Comparison of ENCODE assay signal across 19 cellular contexts in the genomic region with DNA sequence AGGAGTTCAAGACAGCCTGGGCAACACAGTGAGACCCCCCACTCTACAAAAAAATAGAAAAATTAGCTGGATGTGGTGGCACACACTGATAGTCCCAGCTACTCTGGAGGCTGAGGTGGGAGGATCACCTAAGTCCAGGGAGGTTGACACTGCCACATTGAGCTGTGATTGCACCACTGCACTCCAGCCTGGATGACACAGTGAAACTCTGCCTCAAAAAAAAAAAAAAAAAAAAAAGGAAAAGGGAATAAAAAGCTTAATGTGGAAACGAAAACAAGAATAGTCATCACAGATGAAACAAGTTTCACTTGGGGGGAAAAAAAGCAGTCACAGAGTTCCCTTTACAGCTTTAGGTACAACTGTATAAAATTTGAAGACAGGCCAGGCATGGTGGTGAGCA.
DNase-seq lines count a peak whose midpoint lies in the region; ATAC-seq and TF ChIP-seq lines count a peak whose summit lies in the region.
"Had no signal": no experiment of that assay in that cellular context is flagged by ENCODE, and none has a peak within 500 bp of the region (broad histone marks: within the 10 kb centered on the region; RNA-seq: fewer than 3 reads in every experiment).

No MANE protein-coding gene starts in this region.

- no peaks in the 10 kb centered on the region for H3K9me3 ChIP-seq in CD8-positive, alpha-beta T cell (ENCODE audit: low read length)
- no peaks in the 10 kb centered on the region for H3K9me3 ChIP-seq in spleen
- H3K9me3 ChIP-seq in aorta (ENCODE audit: control insufficient read depth, low read length), result no peaks in the 10 kb centered on the region
- H3K9me3 ChIP-seq: SJSA1, upper lobe of left lung had no signal

- no peak for TF ChIP-seq POLR2A in spleen (IDR thresholded peaks at IDR 0.05)

- H3K27me3 ChIP-seq in CD8-positive, alpha-beta T cell (ENCODE audit: insufficient read depth, low read length), result no peaks in the 10 kb centered on the region
- H3K27me3 ChIP-seq in spleen (replicated peaks in 1 of 7) (no peaks in the 10 kb centered on the region), aorta (ENCODE audit: control insufficient read depth in 1 of 2, insufficient read depth in 2 of 2, low read length in 1 of 2) (no peaks in the 10 kb centered on the region)
- H3K27me3 ChIP-seq: SJSA1, upper lobe of left lung had no signal

- TF ChIP-seq CTCF in CD8-positive, alpha-beta T cell (IDR thresholded peaks at IDR 0.05), result no peak
- TF ChIP-seq CTCF in spleen (IDR thresholded peaks at IDR 0.05 in 8 of 11, conservative IDR thresholded peaks at IDR 0.05 in 3 of 11), result no peak

- DNase-seq in activated CD4-positive, alpha-beta T cell treated with anti-CD3 and anti-CD28 coated beads for 36 hours, result peak; percentile 32
- DNase-seq in activated CD4-positive, alpha-beta T cell treated with anti-CD3 and anti-CD28 coated beads for 4 hours, result no peak
- DNase-seq in CD8-positive, alpha-beta T cell, result no peak
- no peak for DNase-seq in activated naive CD8-positive, alpha-beta T cell treated with anti-CD3 and anti-CD28 coated beads, Interleukin-2, amount 50 U/mL, for 24 hours
- no peak for DNase-seq in naive thymus-derived CD8-positive, alpha-beta T cell
- no peak for DNase-seq in NCI-H526 treated with DMSO at 0.1 percent for 48 hours (lab: John Stamatoyannopoulos, UW)
- DNase-seq in spleen, result no peak
- DNase-seq in aorta, result no peak
- DNase-seq: activated B cell treated with CpG ODN at 0.5 μM for 24 hours; activated gamma-delta T cell; DMS 273 treated with DMSO at 0.1 percent for 48 hours; HCEC 1CT; NCI-H146; NCI-H82; right cardiac atrium; stimulated activated naive CD4-positive, alpha-beta T cell; upper lobe of left lung had no signal

- no peak overlapping the region for H3K4me3 Mint-ChIP-seq in activated CD4-positive, alpha-beta T cell treated with anti-CD3 and anti-CD28 coated beads for 36 hours
- no peak overlapping the region for H3K4me3 Mint-ChIP-seq in CD8-positive, alpha-beta T cell
- H3K4me3 Mint-ChIP-seq in activated naive CD8-positive, alpha-beta T cell treated with anti-CD3 and anti-CD28 coated beads, Interleukin-2, amount 50 U/mL, for 24 hours, result peak overlapping the region; percentile 57
- no peak overlapping the region for H3K4me3 Mint-ChIP-seq in naive thymus-derived CD8-positive, alpha-beta T cell
- H3K4me3 Mint-ChIP-seq: activated B cell treated with CpG ODN at 0.5 μM for 24 hours had no signal

- H3K4me3 ChIP-seq in CD8-positive, alpha-beta T cell (ENCODE audit: low read depth, low read length), result no peak overlapping the region
- H3K4me3 ChIP-seq in spleen (no peak overlapping the region), aorta (ENCODE audit: low read length in 2 of 2) (no peak overlapping the region)
- H3K4me3 ChIP-seq: SJSA1, upper lobe of left lung had no signal

- POLR2A ChIA-PET in activated CD4-positive, alpha-beta T cell treated with anti-CD3 and anti-CD28 coated beads for 36 hours (lab: Charles Lee), result interaction anchor here (0.8 to 1.6 kb wide), 5 partner anchors 26 to 72 kb away, joined by 3 to 9 read pairs (median 4); no protein-coding TSS in a partner anchor
- POLR2A ChIA-PET in CD8-positive, alpha-beta T cell (lab: Charles Lee), result interaction anchor here (0.7 to 1.6 kb wide), 5 partner anchors 10 to 125 kb away, joined by 3 to 7 read pairs (median 3); a partner anchor contains a TSS
- POLR2A ChIA-PET in naive thymus-derived CD8-positive, alpha-beta T cell (lab: Charles Lee), result interaction anchor here (1.1 to 1.4 kb wide), 2 partner anchors 70 to 72 kb away, joined by 3 to 9 read pairs; no protein-coding TSS in a partner anchor

- H3K27me3 Mint-ChIP-seq in activated CD4-positive, alpha-beta T cell treated with anti-CD3 and anti-CD28 coated beads for 36 hours, result no peaks in the 10 kb centered on the region
- no peaks in the 10 kb centered on the region for H3K27me3 Mint-ChIP-seq in CD8-positive, alpha-beta T cell (ENCODE audit: low read depth)
- H3K27me3 Mint-ChIP-seq in activated naive CD8-positive, alpha-beta T cell treated with anti-CD3 and anti-CD28 coated beads, Interleukin-2, amount 50 U/mL, for 24 hours, result no peaks in the 10 kb centered on the region
- H3K27me3 Mint-ChIP-seq in naive thymus-derived CD8-positive, alpha-beta T cell, result no peaks in the 10 kb centered on the region
- H3K27me3 Mint-ChIP-seq: activated B cell treated with CpG ODN at 0.5 μM for 24 hours had no signal

- peak overlapping the region; percentile 89 for H3K27ac Mint-ChIP-seq in activated CD4-positive, alpha-beta T cell treated with anti-CD3 and anti-CD28 coated beads for 36 hours
- peak overlapping the region; percentile 52 for H3K27ac Mint-ChIP-seq in CD8-positive, alpha-beta T cell
- H3K27ac Mint-ChIP-seq in activated naive CD8-positive, alpha-beta T cell treated with anti-CD3 and anti-CD28 coated beads, Interleukin-2, amount 50 U/mL, for 24 hours, result peak overlapping the region; percentile 83
- H3K27ac Mint-ChIP-seq in naive thymus-derived CD8-positive, alpha-beta T cell, result peak overlapping the region in 7 of 10 donors; percentile 43 to 82 (median 67)

- H3K4me1 ChIP-seq in CD8-positive, alpha-beta T cell (ENCODE audit: insufficient read depth, low read length), result peaks cover 35% of the 10 kb centered on the region
- peaks cover 17 to 94% (median 63%) of the 10 kb centered on the region in 6 donors for H3K4me1 ChIP-seq in spleen
- H3K4me1 ChIP-seq in aorta (ENCODE audit: control insufficient read depth in 1 of 2, insufficient read depth in 2 of 2, low read length in 2 of 2), result no peaks in the 10 kb centered on the region

- WGBS in spleen, 5 donors, result 41 to 71% (median 65%) methylated on average over 1 of the region's 1 CpG
- WGBS in aorta, 2 donors, result 33 to 56% methylated on average over 1 of the region's 1 CpG

- H3K9me3 Mint-ChIP-seq in activated CD4-positive, alpha-beta T cell treated with anti-CD3 and anti-CD28 coated beads for 36 hours (ENCODE audit: low read depth), result no peaks in the 10 kb centered on the region
- no peaks in the 10 kb centered on the region for H3K9me3 Mint-ChIP-seq in CD8-positive, alpha-beta T cell
- H3K9me3 Mint-ChIP-seq in activated naive CD8-positive, alpha-beta T cell treated with anti-CD3 and anti-CD28 coated beads, Interleukin-2, amount 50 U/mL, for 24 hours, result no peaks in the 10 kb centered on the region
- no peaks in the 10 kb centered on the region for H3K9me3 Mint-ChIP-seq in naive thymus-derived CD8-positive, alpha-beta T cell
- H3K9me3 Mint-ChIP-seq: activated B cell treated with CpG ODN at 0.5 μM for 24 hours had no signal

- peaks cover 82% of the 10 kb centered on the region for H3K4me1 Mint-ChIP-seq in activated CD4-positive, alpha-beta T cell treated with anti-CD3 and anti-CD28 coated beads for 36 hours
- peaks cover 59% of the 10 kb centered on the region for H3K4me1 Mint-ChIP-seq in CD8-positive, alpha-beta T cell (ENCODE audit: low read depth)
- H3K4me1 Mint-ChIP-seq in activated naive CD8-positive, alpha-beta T cell treated with anti-CD3 and anti-CD28 coated beads, Interleukin-2, amount 50 U/mL, for 24 hours, result peaks cover 82% of the 10 kb centered on the region
- H3K4me1 Mint-ChIP-seq in naive thymus-derived CD8-positive, alpha-beta T cell, result peaks cover 26 to 63% (median 51%) of the 10 kb centered on the region in 4 donors

- peaks cover 73% of the 10 kb centered on the region for H3K36me3 Mint-ChIP-seq in activated CD4-positive, alpha-beta T cell treated with anti-CD3 and anti-CD28 coated beads for 36 hours (ENCODE audit: low read depth)
- peaks cover 64% of the 10 kb centered on the region for H3K36me3 Mint-ChIP-seq in CD8-positive, alpha-beta T cell
- H3K36me3 Mint-ChIP-seq in activated naive CD8-positive, alpha-beta T cell treated with anti-CD3 and anti-CD28 coated beads, Interleukin-2, amount 50 U/mL, for 24 hours (ENCODE audit: low read depth), result peaks cover 67% of the 10 kb centered on the region
- peaks cover 0 to 64% (median 15%) of the 10 kb centered on the region in 3 donors for H3K36me3 Mint-ChIP-seq in naive thymus-derived CD8-positive, alpha-beta T cell

- CTCF ChIA-PET in activated CD4-positive, alpha-beta T cell treated with anti-CD3 and anti-CD28 coated beads for 36 hours (lab: Charles Lee), result interaction anchor here (0.8 to 3.2 kb wide), 4 partner anchors 10 to 182 kb away, joined by 3 to 18 read pairs (median 8); no protein-coding TSS in a partner anchor
- CTCF ChIA-PET in CD8-positive, alpha-beta T cell (lab: Charles Lee), result interaction anchor here (0.6 to 1.4 kb wide), 4 partner anchors 11 to 149 kb away, joined by 3 to 4 read pairs (median 3); no protein-coding TSS in a partner anchor

- peaks cover 23% of the 10 kb centered on the region for H3K36me3 ChIP-seq in CD8-positive, alpha-beta T cell (ENCODE audit: insufficient read depth, low read length)
- H3K36me3 ChIP-seq in spleen (peaks cover 0 to 72% (median 25%) of the 10 kb centered on the region in 6 donors), aorta (ENCODE audit: control insufficient read depth in 1 of 2, insufficient read depth in 2 of 2, low read length in 1 of 2) (no peaks in the 10 kb centered on the region)

- no peak overlapping the region for H3K27ac ChIP-seq in CD8-positive, alpha-beta T cell (ENCODE audit: low read depth, low read length)
- H3K27ac ChIP-seq in spleen (peak overlapping the region in 4 of 8 donors; percentile 11 to 86 (median 67)), aorta (ENCODE audit: low read depth in 1 of 2, low read length in 2 of 2) (no peak overlapping the region)
- H3K27ac ChIP-seq: SJSA1, upper lobe of left lung had no signal

- intact Hi-C loops in activated CD4-positive, alpha-beta T cell treated with anti-CD3 and anti-CD28 coated beads for 36 hours (cut with DNase I, micrococcal nuclease), result no loop called here
- intact Hi-C loops in CD8-positive, alpha-beta T cell (cut with DNase I, micrococcal nuclease), result no loop called here
- intact Hi-C loops in spleen (cut with DNase I; ENCODE audit: low total_unique reads) (no loop called here), aorta (cut with DNase I) (no loop called here)

- no peak for ATAC-seq in activated CD4-positive, alpha-beta T cell treated with anti-CD3 and anti-CD28 coated beads for 36 hours
- ATAC-seq in CD8-positive, alpha-beta T cell, result no peak
- ATAC-seq in activated naive CD8-positive, alpha-beta T cell treated with anti-CD3 and anti-CD28 coated beads, Interleukin-2, amount 50 U/mL, for 24 hours, result no peak
- ATAC-seq in naive thymus-derived CD8-positive, alpha-beta T cell, result no peak
- ATAC-seq in aorta (ENCODE audit: low FRiP score), result no peak
- ATAC-seq: Panc1, right cardiac atrium had no signal
